8 cellular contexts compared by ENCODE assay signal in genomic region chr6:4018194-4019111, GRCh38.
DNase-seq lines count a peak whose midpoint lies in the region; ATAC-seq and TF ChIP-seq lines count a peak whose summit lies in the region.

No MANE protein-coding gene starts in this region.

- no peaks in the 10 kb centered on the region for H3F3A ChIP-seq in OCI-LY1 (ENCODE audit: insufficient read depth, low read length)

- no peaks in the 10 kb centered on the region for H4K20me1 ChIP-seq in OCI-LY1 (ENCODE audit: insufficient read depth, low read length)

- no peaks in the 10 kb centered on the region for H3K27me3 ChIP-seq in OCI-LY1 (ENCODE audit: insufficient read depth, low read length)

- peak overlapping the region; percentile 35; the same call in 1 of the 2 replicates for H2AFZ ChIP-seq in OCI-LY1 (ENCODE audit: low read length)

- peak overlapping the region; percentile 96 for H3K4me2 ChIP-seq in OCI-LY1 (ENCODE audit: low read length)

- peaks cover 62% of the 10 kb centered on the region for H3K79me2 ChIP-seq in OCI-LY1 (ENCODE audit: insufficient read depth, low read length)

- peaks cover under 1% of the 10 kb centered on the region; the same call in 1 of the 2 replicates for H3K9me3 ChIP-seq in OCI-LY1 (ENCODE audit: low read length)

- TF ChIP-seq CTCF in OCI-LY1 (IDR thresholded peaks at IDR 0.05; ENCODE audit: low read length) = peak; percentile 33; the same call in 1 of the 2 replicates

- ATAC-seq in GM21528 (IDR thresholded peaks at IDR 0.05; ENCODE audit: low FRiP score, unreplicated experiment) = peak; percentile 70

- peak overlapping the region; percentile 76 for H3K9ac ChIP-seq in OCI-LY1 (ENCODE audit: low read length)

- H3K36me3 ChIP-seq in OCI-LY1 (ENCODE audit: insufficient read depth, low read length) = peaks cover 26% of the 10 kb centered on the region

- H3K4me1 ChIP-seq in OCI-LY1 (ENCODE audit: insufficient read depth, low read length, severe bottlenecking) = peaks cover 46% of the 10 kb centered on the region

- H3K4me3 ChIP-seq in OCI-LY1 (ENCODE audit: low read depth, low read length, poor library complexity, severe bottlenecking) = peak overlapping the region; percentile 68

- H3K9me2 ChIP-seq in OCI-LY1 (ENCODE audit: low read depth, low read length) = no peaks in the 10 kb centered on the region

- peak overlapping the region; percentile 96 for H3K27ac ChIP-seq in OCI-LY1 (ENCODE audit: low read depth, low read length, poor library complexity, severe bottlenecking)

- DNase-seq in DMS153 (lab: John Stamatoyannopoulos, UW) = peak; percentile 85
- DNase-seq in HuH-7.5 (ENCODE audit: low spot score) = peak; percentile 53
- DNase-seq in activated T-cell treated with anti-CD3 and anti-CD28 coated beads for 1 hour (ENCODE audit: low read depth) = peak; percentile 93
- DNase-seq in epidermal melanocyte (ENCODE audit: insufficient read length, low spot score) = peak; percentile 46
- DNase-seq in middle frontal gyrus (ENCODE audit: extremely low spot score, low spot score) = peak; percentile 93
- peak; percentile 91 to 94 for DNase-seq in stimulated activated CD8-positive, alpha-beta memory T cell treated with anti-CD3 and anti-CD28 coated beads, Interleukin-2, amount 100 ng/mL, for 1 hour (ENCODE audit: low read depth in 2 of 2)

Comparison
In these comparisons a context has a peak if more than half of its experiments do, and no peak if none do; other contexts are left out.
1. Peak in every context shown above with its lines: DNase-seq, ATAC-seq, H3K4me3 ChIP-seq and H3K27ac ChIP-seq.